8 cellular contexts compared by ENCODE assay signal in the genomic region with DNA sequence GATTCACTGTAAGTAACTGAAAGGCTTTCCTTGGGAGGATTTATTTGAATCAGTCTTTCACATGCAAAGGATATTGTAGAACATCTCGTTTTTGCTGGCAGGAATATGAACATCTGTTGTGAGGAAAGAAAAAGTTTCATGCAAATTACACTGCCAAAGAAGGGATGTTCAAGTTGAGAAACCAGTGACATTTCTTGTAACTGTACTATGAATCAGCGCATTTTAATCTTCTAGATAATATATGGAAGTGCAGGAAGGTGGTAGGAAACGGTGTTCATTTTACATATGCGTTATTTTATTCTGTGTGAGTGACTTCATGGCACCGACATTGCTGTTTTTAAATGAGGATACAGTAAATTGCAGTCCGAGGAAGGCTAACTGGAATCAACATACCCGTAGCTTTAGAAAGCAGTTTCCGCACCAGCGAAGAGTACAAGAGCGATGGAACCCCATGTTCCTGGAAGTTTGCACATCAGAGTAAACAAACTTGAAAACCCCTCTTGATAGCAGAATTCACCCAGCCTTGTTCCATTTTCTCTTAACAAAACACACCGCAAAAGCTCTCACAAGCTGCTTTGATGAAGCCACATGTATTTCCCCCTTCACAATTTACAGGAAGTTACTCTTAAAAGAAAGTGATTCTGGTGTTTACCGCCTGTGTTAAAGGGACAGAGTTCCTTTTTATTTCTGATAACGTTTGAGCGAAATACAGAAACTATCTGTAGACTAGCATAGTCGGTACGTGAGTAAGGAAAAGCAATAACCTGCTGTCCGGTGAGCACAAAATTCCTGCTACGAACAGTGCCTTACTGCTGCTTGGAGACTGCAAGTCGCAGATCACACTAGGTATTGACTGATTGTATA. TPM values are rescaled to one million over a fixed set of nuclear protein-coding genes. Genes with fewer than 3 reads are reported as not detected.
DNase-seq lines count a peak whose midpoint lies in the region; ATAC-seq lines count a peak whose summit lies in the region.

No MANE protein-coding gene starts in this region.

- H3K36me3 Mint-ChIP-seq in stimulated activated memory B cell treated with anti-CD40 and anti-IgM and Interleukin-4, amounts not matched to agents 10 μg/mL and 1 μg/mL and 100 μg/mL, for 72 hours, result peaks cover 8% of the 10 kb centered on the region

- no peaks in the 10 kb centered on the region for H3K4me1 ChIP-seq in iPS DF 6.9 (ENCODE audit: control insufficient read depth, insufficient read depth, low read length)

- H3K27ac ChIP-seq in adipose tissue (ENCODE audit: low read depth, low read length) (peak overlapping the region; percentile 60), iPS DF 6.9 (ENCODE audit: low read length) (no peak overlapping the region)

- H3K27ac Mint-ChIP-seq in stimulated activated memory B cell treated with anti-CD40 and anti-IgM and Interleukin-4, amounts not matched to agents 10 μg/mL and 1 μg/mL and 100 μg/mL, for 72 hours, result peak overlapping the region; percentile 96

- H3K4me3 ChIP-seq in iPS DF 6.9 (ENCODE audit: low read length), result peak overlapping the region; percentile 13; the same call in 1 of the 2 replicates

- no peaks in the 10 kb centered on the region for H3K36me3 ChIP-seq in iPS DF 6.9 (ENCODE audit: control insufficient read depth, insufficient read depth, low read length)

- WGBS in adipose tissue, 3 donors, result 3 to 29% (median 4%) methylated on average over 19 of the region's 19 CpGs
- WGBS in iPS DF 6.9 (ENCODE audit: insufficient coverage, insufficient read length), result no CpG with 5 or more reads among the region's 19 CpGs

- H3K9me3 ChIP-seq in iPS DF 6.9 (ENCODE audit: control insufficient read depth, insufficient read depth, low read length), result no peaks in the 10 kb centered on the region

- H3K4me3 Mint-ChIP-seq in stimulated activated memory B cell treated with anti-CD40 and anti-IgM and Interleukin-4, amounts not matched to agents 10 μg/mL and 1 μg/mL and 100 μg/mL, for 72 hours, result peak overlapping the region; percentile 98

- peak; percentile 42 for DNase-seq in activated gamma-delta T cell treated with Interleukin-2 at 50 U/mL for 16 hours
- no peak for DNase-seq in activated gamma-delta T cell (lab: John Stamatoyannopoulos, UW)
- peak; percentile 55 for DNase-seq in RKO (ENCODE audit: low spot score)
- DNase-seq in iPS DF 6.9 (ENCODE audit: low read depth, low spot score), result no peak
- no peak for DNase-seq in NCI-H2107 treated with DMSO at 0.1 percent for 48 hours (lab: John Stamatoyannopoulos, UW; ENCODE audit: unreplicated experiment)

- H3K27me3 ChIP-seq in iPS DF 6.9 (ENCODE audit: control insufficient read depth, insufficient read depth, low read length), result peaks cover 2% of the 10 kb centered on the region; the same call in 1 of the 2 replicates

- H3K4me1 Mint-ChIP-seq in stimulated activated memory B cell treated with anti-CD40 and anti-IgM and Interleukin-4, amounts not matched to agents 10 μg/mL and 1 μg/mL and 100 μg/mL, for 72 hours, result peaks cover 77% of the 10 kb centered on the region

- H3K9me3 Mint-ChIP-seq in stimulated activated memory B cell treated with anti-CD40 and anti-IgM and Interleukin-4, amounts not matched to agents 10 μg/mL and 1 μg/mL and 100 μg/mL, for 72 hours, result no peaks in the 10 kb centered on the region

- H3K27me3 Mint-ChIP-seq in stimulated activated memory B cell treated with anti-CD40 and anti-IgM and Interleukin-4, amounts not matched to agents 10 μg/mL and 1 μg/mL and 100 μg/mL, for 72 hours, result no peaks in the 10 kb centered on the region

- peak; percentile 47 for ATAC-seq in HG02943 (IDR thresholded peaks at IDR 0.05; ENCODE audit: low read depth, unreplicated experiment)
- peak; percentile 85 for ATAC-seq in stimulated activated memory B cell treated with anti-CD40 and anti-IgM and Interleukin-4, amounts not matched to agents 10 μg/mL and 1 μg/mL and 100 μg/mL, for 72 hours

RNA-seq across cellular contexts. Expression of a gene that starts 11.5 kb away (rescaled TPM):
- 1 to 10 TPM in 2 of 3 donors, under 1 TPM in 1; 0.49 to 3.1 (median 1.5) TPM for polyA plus RNA-seq in adipose tissue

Comparison
In these comparisons a context has a peak if more than half of its experiments do, and no peak if none do; other contexts are left out.
1. DNase-seq: peak in activated gamma-delta T cell treated with Interleukin-2 at 50 U/mL for 16 hours (single experiment) and RKO (single experiment); none in activated gamma-delta T cell (single experiment), iPS DF 6.9 (single experiment) and NCI-H2107 treated with DMSO at 0.1 percent for 48 hours (single experiment).